7 cellular contexts compared by ENCODE assay signal in genomic region chr12:93467351-93468007, GRCh38.
A peak's percentile ranks its signal among the peaks of the same experiment; 100 is the strongest.
DNase-seq lines count a peak whose midpoint lies in the region; ATAC-seq, FAIRE-seq and TF ChIP-seq lines count a peak whose summit lies in the region.

MRPL42 (plus strand) TSS chr12:93467514; CDS start chr12:93469286, 1,772 bp downstream.

- peak; percentile 75 for TF ChIP-seq CTCF in astrocyte of the cerebellum (IDR thresholded peaks at IDR 0.05; ENCODE audit: low read depth, low read length, missing control alignments)
- TF ChIP-seq CTCF in retinal pigment epithelial cell (conservative IDR thresholded peaks at IDR 0.05; ENCODE audit: low read depth, low read length), result peak; percentile 75

- peak; percentile 68 for DNase-seq in GM18507 (ENCODE audit: extremely low spot score, insufficient read length, low read depth)
- DNase-seq in NCI-H1930 (lab: John Stamatoyannopoulos, UW), result peak; percentile 76 to 89
- peak; percentile 87 for DNase-seq in T-helper 9 cell
- DNase-seq in astrocyte of the cerebellum (ENCODE audit: low read depth), result peak; percentile 75
- DNase-seq in hippocampal formation (lab: John Stamatoyannopoulos, UW), result peak; percentile 77 to 83
- peak; percentile 43 for DNase-seq in retinal pigment epithelial cell (ENCODE audit: low read depth)

- H3K4me3 ChIP-seq in astrocyte of the cerebellum (ENCODE audit: low read depth, low read length) (peak within 1 kb of the TSS; percentile 58), retinal pigment epithelial cell (ENCODE audit: low read length) (peak within 1 kb of the TSS; percentile 71)

- ATAC-seq in HG02973 (IDR thresholded peaks at IDR 0.05; ENCODE audit: unreplicated experiment), result peak; percentile 85

- in situ Hi-C loops in astrocyte of the cerebellum (cut with HindIII; ENCODE audit: low sequenced_read_pairs), result no loop called here

- peak; percentile 95 for FAIRE-seq in GM18507 (lab: Jason Lieb, UNC)

Comparison
In these comparisons a context has a peak if more than half of its experiments do, and no peak if none do; other contexts are left out.
1. Peak in every context shown above with its lines: DNase-seq, ATAC-seq and H3K4me3 ChIP-seq.